ENCODE assay signal across 14 cellular contexts in genomic region chr16:89661215-89661614, GRCh38. TPM values are rescaled to one million over a fixed set of nuclear protein-coding genes. Genes with fewer than 3 reads are reported as not detected.
"Had no signal": no experiment of that assay in that cellular context is flagged by ENCODE, and none has a peak within 500 bp of the region (broad histone marks: within the 10 kb centered on the region; RNA-seq: fewer than 3 reads in every experiment).

No MANE protein-coding gene starts in this region.

- H3K27me3 Mint-ChIP-seq: naive thymus-derived CD8-positive, alpha-beta T cell had no signal

- DNase-seq: cortex of kidney; dorsolateral prefrontal cortex; effector CD8-positive, alpha-beta T cell; gastrocnemius medialis; heart right ventricle; hypothalamus; islet precursor cell; mucosa of descending colon; naive thymus-derived CD8-positive, alpha-beta T cell; small intestine; stimulated activated CD4-positive, alpha-beta T cell treated with anti-CD3 and anti-CD28 coated beads, Interleukin-12 subunit alpha, Interleukin-12 subunit beta, amount 100 ng/mL, for 4 hours; stimulated activated naive CD4-positive, alpha-beta T cell treated with Interleukin-2 at 50 U/mL for 16 hours; trophoblast cell had no signal

- H3K9me3 Mint-ChIP-seq: naive thymus-derived CD8-positive, alpha-beta T cell had no signal

RNA-seq across cellular contexts. Expression of gene DPEP1, which starts 47.8 kb away (rescaled TPM):
- total RNA-seq: fibroblast of villous mesenchyme; gastrocnemius medialis; heart right ventricle; naive thymus-derived CD8-positive, alpha-beta T cell had no signal
- polyA plus RNA-seq: naive thymus-derived CD8-positive, alpha-beta T cell had no signal
